ENCODE assay signal across 13 cellular contexts in genomic region chr20:44157061-44157460, GRCh38. TPM values are rescaled to one million over a fixed set of nuclear protein-coding genes. Genes with fewer than 3 reads are reported as not detected.
"Had no signal": no experiment of that assay in that cellular context is flagged by ENCODE, and none has a peak within 500 bp of the region (broad histone marks: within the 10 kb centered on the region; RNA-seq: fewer than 3 reads in every experiment).

No MANE protein-coding gene starts in this region.

- H3K27ac ChIP-seq: breast epithelium, dorsolateral prefrontal cortex, neural progenitor cell, ovary, suprapubic skin had no signal

- H3K9me3 ChIP-seq: ovary, suprapubic skin had no signal

- H3K36me3 ChIP-seq: breast epithelium, neural progenitor cell, ovary, suprapubic skin had no signal

- H3K4me3 Mint-ChIP-seq: activated CD4-positive, alpha-beta T cell treated with anti-CD3 and anti-CD28 coated beads, Interleukin-2, amount 10 ng/mL, durations not matched to agents 7 days and 5 days; naive B cell had no signal

- H3K9ac ChIP-seq: neural progenitor cell had no signal

- H3K4me3 ChIP-seq: breast epithelium, dorsolateral prefrontal cortex, neural progenitor cell, ovary, suprapubic skin had no signal

- H3K4me1 ChIP-seq: breast epithelium had no signal

- ATAC-seq: esophagus mucosa; stimulated activated naive CD8-positive, alpha-beta T cell treated with anti-CD3 and anti-CD28 coated beads, Interleukin-15, Interleukin-2, amounts not matched to agents 100 U/mL and 50 U/mL, for 24 hours had no signal

- H3K4me1 Mint-ChIP-seq: naive B cell had no signal

- H3K36me3 Mint-ChIP-seq: neural progenitor cell had no signal

- H3K27ac Mint-ChIP-seq: activated CD4-positive, alpha-beta T cell treated with anti-CD3 and anti-CD28 coated beads, Interleukin-2, amount 10 ng/mL, durations not matched to agents 7 days and 5 days; naive B cell had no signal

- H3K27me3 ChIP-seq: breast epithelium, neural progenitor cell, ovary had no signal

- DNase-seq: activated CD4-positive, alpha-beta T cell treated with anti-CD3 and anti-CD28 coated beads, Interleukin-2, amount 10 ng/mL, durations not matched to agents 7 days and 5 days; activated naive CD4-positive, alpha-beta T cell treated with Interleukin-2 at 50 U/mL for 16 hours; activated T-cell treated with anti-CD3 and anti-CD28 coated beads for 4 hours; anterior cingulate cortex; dorsolateral prefrontal cortex; kidney glomerular epithelial cell; naive B cell; ovary; stimulated activated naive CD8-positive, alpha-beta T cell treated with anti-CD3 and anti-CD28 coated beads, Interleukin-15, Interleukin-2, amounts not matched to agents 100 U/mL and 50 U/mL, for 24 hours had no signal

- H3K9me3 Mint-ChIP-seq: neural progenitor cell had no signal

RNA-seq across cellular contexts. Expression of gene JPH2, which starts 29.9 kb away (rescaled TPM):
- total RNA-seq: activated CD4-positive, alpha-beta T cell treated with anti-CD3 and anti-CD28 coated beads, Interleukin-2, amount 10 ng/mL, durations not matched to agents 7 days and 5 days had no signal
